16 cellular contexts compared by ENCODE assay signal in the genomic region with DNA sequence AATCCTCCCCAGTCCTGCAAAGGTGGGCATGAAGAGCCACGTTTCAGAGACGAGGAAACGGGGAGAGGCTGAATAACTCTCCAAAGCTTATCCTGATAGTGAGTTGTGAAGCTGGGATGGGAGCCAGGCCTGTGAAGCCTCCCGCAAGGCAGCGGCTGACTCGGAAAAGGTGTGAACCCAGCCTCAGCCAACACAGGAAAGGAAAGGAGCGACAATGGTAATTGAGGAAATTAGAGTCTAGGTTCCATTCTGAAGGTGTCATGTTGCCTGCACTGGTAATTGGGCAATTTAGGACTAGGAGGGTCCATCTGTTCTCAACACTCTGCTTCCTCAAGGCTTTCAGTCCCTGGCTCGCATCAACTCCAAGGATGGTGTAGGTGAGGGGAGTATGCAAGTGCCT.
DNase-seq lines count a peak whose midpoint lies in the region; ATAC-seq and TF ChIP-seq lines count a peak whose summit lies in the region.
"Had no signal": no experiment of that assay in that cellular context is flagged by ENCODE, and none has a peak within 500 bp of the region (broad histone marks: within the 10 kb centered on the region; RNA-seq: fewer than 3 reads in every experiment).

No MANE protein-coding gene starts in this region.

- H3K27ac Mint-ChIP-seq in GM23338, result no peak overlapping the region
- H3K27ac Mint-ChIP-seq: activated CD8-positive, alpha-beta memory T cell treated with anti-CD3 and anti-CD28 coated beads, Interleukin-2, amount 10 ng/mL, durations not matched to agents 7 days and 5 days; IgD-negative memory B cell had no signal

- no peak overlapping the region for H3K18ac ChIP-seq in mesendoderm (ENCODE audit: low read length)

- peak overlapping the region; percentile 80 for H3K56ac ChIP-seq in mesendoderm (ENCODE audit: low read length)

- H3K4me1 ChIP-seq in GM23338 (ENCODE audit: insufficient read depth) (no peaks in the 10 kb centered on the region), mesendoderm (ENCODE audit: control insufficient read depth, low read depth, low read length) (peaks cover 9% of the 10 kb centered on the region), OCI-LY7 (ENCODE audit: insufficient read depth, low read length, poor library complexity, severe bottlenecking) (no peaks in the 10 kb centered on the region)

- intact Hi-C loops in OCI-LY7 (cut with micrococcal nuclease; ENCODE audit: unreplicated experiment), result no loop called here

- peaks cover 15% of the 10 kb centered on the region for H3K4me1 Mint-ChIP-seq in GM23338
- H3K4me1 Mint-ChIP-seq: activated CD8-positive, alpha-beta memory T cell treated with anti-CD3 and anti-CD28 coated beads, Interleukin-2, amount 10 ng/mL, durations not matched to agents 7 days and 5 days; IgD-negative memory B cell had no signal

- no peaks in the 10 kb centered on the region for H4K20me1 ChIP-seq in GM23338 (replicated peaks; ENCODE audit: insufficient read depth)
- no peaks in the 10 kb centered on the region for H4K20me1 ChIP-seq in OCI-LY7 (ENCODE audit: insufficient read depth, low read length)

- H3K9me2 ChIP-seq in GM23338 (ENCODE audit: insufficient read depth) (no peaks in the 10 kb centered on the region), OCI-LY7 (ENCODE audit: insufficient read depth, low read length) (no peaks in the 10 kb centered on the region)

- TF ChIP-seq CTCF in GM23338 (conservative IDR thresholded peaks at IDR 0.05; ENCODE audit: low read depth in 2 of 2) (no peak), OCI-LY7 (conservative IDR thresholded peaks at IDR 0.05; ENCODE audit: low read length) (no peak)

- no peaks in the 10 kb centered on the region for H3K36me3 Mint-ChIP-seq in GM23338 (ENCODE audit: low read depth)
- H3K36me3 Mint-ChIP-seq: activated CD8-positive, alpha-beta memory T cell treated with anti-CD3 and anti-CD28 coated beads, Interleukin-2, amount 10 ng/mL, durations not matched to agents 7 days and 5 days; IgD-negative memory B cell had no signal

- H3K27me3 Mint-ChIP-seq in GM23338 (ENCODE audit: insufficient read depth, low read depth, poor library complexity), result peaks cover 2% of the 10 kb centered on the region

- no peak overlapping the region for H3K4ac ChIP-seq in mesendoderm (ENCODE audit: low read depth, low read length)

- peak overlapping the region; percentile 87 for H2BK5ac ChIP-seq in mesendoderm (ENCODE audit: low read length)

- no TSS peak for BruUV-seq in OCI-LY7 (replicated peaks; lab: Mats Ljungman, UMichigan)

- H3K23ac ChIP-seq in mesendoderm (ENCODE audit: low read length), result no peak overlapping the region

- no peaks in the 10 kb centered on the region for H3K27me3 ChIP-seq in GM23338 (ENCODE audit: insufficient read depth)
- H3K27me3 ChIP-seq in mesendoderm (ENCODE audit: insufficient read depth, low read length, poor library complexity), result no peaks in the 10 kb centered on the region
- H3K27me3 ChIP-seq: breast epithelium, tibial artery had no signal

- no peak overlapping the region for H3K9ac ChIP-seq in mesendoderm (ENCODE audit: low read length)

- H3K4me3 Mint-ChIP-seq in GM23338, result no peak overlapping the region
- H3K4me3 Mint-ChIP-seq: activated CD8-positive, alpha-beta memory T cell treated with anti-CD3 and anti-CD28 coated beads, Interleukin-2, amount 10 ng/mL, durations not matched to agents 7 days and 5 days; IgD-negative memory B cell had no signal

- no peak overlapping the region for H2BK15ac ChIP-seq in mesendoderm (replicated peaks; ENCODE audit: low read depth)

- H3K79me2 ChIP-seq in GM23338 (replicated peaks; ENCODE audit: insufficient read depth), result no peaks in the 10 kb centered on the region
- no peaks in the 10 kb centered on the region for H3K79me2 ChIP-seq in mesendoderm (ENCODE audit: control insufficient read depth, insufficient read depth, low read length)
- no peaks in the 10 kb centered on the region for H3K79me2 ChIP-seq in OCI-LY7 (ENCODE audit: insufficient read depth, low read depth, low read length)

- H3K9me3 ChIP-seq in OCI-LY7 (ENCODE audit: low read length), result no peaks in the 10 kb centered on the region
- H3K9me3 ChIP-seq: breast epithelium, tibial artery had no signal

- H2AFZ ChIP-seq in GM23338, result no peak overlapping the region
- no peak overlapping the region for H2AFZ ChIP-seq in OCI-LY7 (ENCODE audit: low read length)

- H3K79me1 ChIP-seq in mesendoderm (ENCODE audit: low read length), result no peaks in the 10 kb centered on the region

- no peaks in the 10 kb centered on the region for H3F3A ChIP-seq in GM23338 (replicated peaks; ENCODE audit: low read depth)

- POLR2A ChIA-PET in OCI-LY7 (lab: Charles Lee), result no interaction called here

- no peaks in the 10 kb centered on the region for H3K36me3 ChIP-seq in GM23338 (ENCODE audit: insufficient read depth)
- H3K36me3 ChIP-seq in mesendoderm (ENCODE audit: control insufficient read depth, insufficient read depth, low read length), result no peaks in the 10 kb centered on the region
- H3K36me3 ChIP-seq in OCI-LY7 (ENCODE audit: insufficient read depth, low read length), result no peaks in the 10 kb centered on the region
- H3K36me3 ChIP-seq: breast epithelium had no signal

- no peak overlapping the region for H4K5ac ChIP-seq in mesendoderm (ENCODE audit: low read length)

- no peak overlapping the region for H3K4me3 ChIP-seq in GM23338
- no peak overlapping the region for H3K4me3 ChIP-seq in mesendoderm (ENCODE audit: low read length)
- H3K4me3 ChIP-seq in OCI-LY7 (ENCODE audit: low read depth, low read length, poor library complexity, severe bottlenecking), result no peak overlapping the region
- H3K4me3 ChIP-seq: breast epithelium, tibial artery had no signal

- no peak overlapping the region for H2BK120ac ChIP-seq in mesendoderm (ENCODE audit: low read depth, low read length)

- DNase-seq in GM23338 (ENCODE audit: low spot score) (peak; percentile 31), NCI-H2107 treated with DMSO at 0.1 percent for 48 hours (lab: John Stamatoyannopoulos, UW; ENCODE audit: unreplicated experiment) (peak; percentile 89), cerebellum (ENCODE audit: low spot score) (peak; percentile 78), mesendoderm (peak; percentile 96), COR-L47 (lab: John Stamatoyannopoulos, UW) (no peak), CD1c-positive myeloid dendritic cell (ENCODE audit: extremely low spot score) (no peak), OCI-LY7 (ENCODE audit: low spot score) (no peak)
- DNase-seq: activated CD8-positive, alpha-beta memory T cell treated with anti-CD3 and anti-CD28 coated beads, Interleukin-2, amount 10 ng/mL, durations not matched to agents 7 days and 5 days; activated naive CD4-positive, alpha-beta T cell treated with Interleukin-2 at 50 U/mL for 16 hours; head of caudate nucleus; NCI-H1048; stimulated activated CD8-positive, alpha-beta memory T cell treated with anti-CD3 and anti-CD28 coated beads, Interleukin-4, amount 100 ng/mL, for 48 hours; tibial artery had no signal

- WGBS in mesendoderm (ENCODE audit: extremely low coverage, insufficient coverage, low lambda C conversion rate), result no CpG with 5 or more reads among the region's 8 CpGs

- CTCF ChIA-PET in OCI-LY7 (lab: Charles Lee; ENCODE audit: unreplicated experiment), result no interaction called here

- H4K8ac ChIP-seq in mesendoderm (ENCODE audit: low read depth, low read length), result no peak overlapping the region

- H3K4me2 ChIP-seq in GM23338 (no peak overlapping the region), mesendoderm (ENCODE audit: low read length) (no peak overlapping the region), OCI-LY7 (ENCODE audit: low read length) (no peak overlapping the region)

- ATAC-seq in GM23338 (peak; percentile 61), HG02759 (IDR thresholded peaks at IDR 0.05; ENCODE audit: unreplicated experiment) (no peak)
- ATAC-seq: activated CD8-positive, alpha-beta memory T cell treated with anti-CD3 and anti-CD28 coated beads, Interleukin-2, amount 10 ng/mL, durations not matched to agents 7 days and 5 days had no signal

- no peak overlapping the region for H2AK5ac ChIP-seq in mesendoderm (ENCODE audit: low read length)

- H3K27ac ChIP-seq in GM23338 (ENCODE audit: low read depth), result no peak overlapping the region
- peak overlapping the region; percentile 14 for H3K27ac ChIP-seq in mesendoderm (ENCODE audit: low read depth, low read length)
- no peak overlapping the region for H3K27ac ChIP-seq in OCI-LY7 (ENCODE audit: low read depth, low read length, poor library complexity, severe bottlenecking)
- H3K27ac ChIP-seq: tibial artery had no signal

- H3K9me3 Mint-ChIP-seq in GM23338, result no peaks in the 10 kb centered on the region
- H3K9me3 Mint-ChIP-seq: IgD-negative memory B cell had no signal

Comparison
In these comparisons a context has a peak if more than half of its experiments do, and no peak if none do; other contexts are left out.
1. DNase-seq: peak in GM23338 (single experiment), NCI-H2107 treated with DMSO at 0.1 percent for 48 hours (single experiment), cerebellum (single experiment) and mesendoderm (single experiment); none in COR-L47 (single experiment), CD1c-positive myeloid dendritic cell (single experiment) and OCI-LY7 (single experiment).